In the genomic region with DNA sequence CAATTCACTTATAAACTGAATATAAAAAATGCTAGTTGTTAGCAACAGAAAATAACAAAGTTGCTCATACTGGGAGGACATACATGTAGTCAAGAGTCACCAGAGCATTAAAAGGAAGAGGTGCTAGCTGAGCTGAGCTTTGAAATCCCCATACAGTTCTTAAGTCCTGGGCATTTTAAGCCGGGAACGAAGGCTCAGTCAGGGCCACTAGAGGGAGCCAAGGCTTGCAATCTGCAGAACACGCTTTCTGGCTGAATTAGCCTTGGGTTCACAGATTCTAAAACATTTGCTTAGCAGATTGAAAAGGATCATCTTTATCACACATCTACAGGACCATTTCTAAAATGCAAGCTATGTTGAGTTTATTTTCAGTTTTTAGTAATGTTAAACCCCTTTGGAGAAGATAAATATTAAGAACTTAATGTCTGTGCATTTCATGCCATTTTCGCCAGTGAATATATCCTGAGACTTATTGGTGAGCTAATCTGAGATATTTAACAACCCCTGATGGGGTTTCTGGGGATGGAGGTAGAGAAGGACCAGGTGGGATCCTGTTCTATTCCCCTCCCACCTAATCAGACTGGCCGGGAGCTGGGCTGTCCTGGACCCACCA, we compare ENCODE assay signal across 8 cellular contexts. TPM values are rescaled to one million over a fixed set of nuclear protein-coding genes. Genes with fewer than 3 reads are reported as not detected.
DNase-seq lines count a peak whose midpoint lies in the region; ATAC-seq and TF ChIP-seq lines count a peak whose summit lies in the region.

No MANE protein-coding gene starts in this region.

- WGBS in spleen, 5 donors, result 39 to 47% (median 42%) methylated on average over 5 of the region's 5 CpGs

- no peak overlapping the region for H3K9ac ChIP-seq in SU-DHL-6 (ENCODE audit: low read length)

- H4K20me1 ChIP-seq in SU-DHL-6 (ENCODE audit: low read depth, low read length), result no peaks in the 10 kb centered on the region

- TF ChIP-seq POLR2A in spleen (IDR thresholded peaks at IDR 0.05), result no peak

- ATAC-seq in HG03159 (IDR thresholded peaks at IDR 0.05; ENCODE audit: unreplicated experiment), result no peak

- no peak overlapping the region for H3K27ac ChIP-seq in SU-DHL-6 (ENCODE audit: low read depth, low read length)
- no peak overlapping the region for H3K27ac ChIP-seq in spleen

- no peaks in the 10 kb centered on the region for H3K4me1 ChIP-seq in spleen

- peak; percentile 69 to 77 for DNase-seq in AML-193 (lab: John Stamatoyannopoulos, UW)
- DNase-seq in GM19240 (ENCODE audit: insufficient read length, low spot score), result peak; percentile 52
- DNase-seq in NCI-H1092 (lab: John Stamatoyannopoulos, UW), result peak; percentile 29
- DNase-seq in astrocyte of the hippocampus (ENCODE audit: low read depth, low spot score), result peak; percentile 86
- DNase-seq in iPS DF 4.7 (ENCODE audit: extremely low read depth, low spot score), result peak; percentile 41
- DNase-seq in spleen, result no peak

- H3K4me2 ChIP-seq in SU-DHL-6 (ENCODE audit: low read depth, low read length, poor library complexity, severe bottlenecking), result no peak overlapping the region

- H3K9me3 ChIP-seq in SU-DHL-6 (ENCODE audit: insufficient read depth, low read length) (no peaks in the 10 kb centered on the region), spleen (no peaks in the 10 kb centered on the region)

- H2AFZ ChIP-seq in SU-DHL-6 (ENCODE audit: low read depth, low read length, severe bottlenecking), result no peak overlapping the region

- TF ChIP-seq CTCF in SU-DHL-6 (IDR thresholded peaks at IDR 0.05; ENCODE audit: insufficient read depth, low read length, poor library complexity, severe bottlenecking) (peak; percentile 85), spleen (IDR thresholded peaks at IDR 0.05 in 8 of 11, conservative IDR thresholded peaks at IDR 0.05 in 3 of 11) (peak; percentile 17 to 80 (median 73))

- H3K27me3 ChIP-seq in SU-DHL-6 (ENCODE audit: low read length) (no peaks in the 10 kb centered on the region), spleen (replicated peaks in 1 of 7) (no peaks in the 10 kb centered on the region)

- H3K4me3 ChIP-seq in SU-DHL-6 (ENCODE audit: insufficient read depth, low read length, poor library complexity, severe bottlenecking) (no peak overlapping the region), spleen (no peak overlapping the region)

- no peaks in the 10 kb centered on the region for H3K9me2 ChIP-seq in SU-DHL-6 (replicated peaks; ENCODE audit: insufficient read depth, low read length)

- intact Hi-C loops in spleen (cut with DNase I; ENCODE audit: low total_unique reads), result loop anchor here (10.0 kb wide), 2 partner anchors 814 to 1034 kb away; no protein-coding TSS in a partner anchor

- no peaks in the 10 kb centered on the region for H3F3A ChIP-seq in SU-DHL-6 (ENCODE audit: insufficient read depth)

- H3K36me3 ChIP-seq in SU-DHL-6 (ENCODE audit: low read length) (no peaks in the 10 kb centered on the region), spleen (no peaks in the 10 kb centered on the region)

- H3K79me2 ChIP-seq in SU-DHL-6 (ENCODE audit: insufficient read depth, low read length), result no peaks in the 10 kb centered on the region

RNA-seq across cellular contexts. Expression of a gene that starts 26.3 kb away (rescaled TPM):
- total RNA-seq in spleen, result 1 to 10 TPM in 3 of 7 donors, under 1 TPM in 3, not detected in 1; 0.56 to 2.0 (median 1.1) TPM
- polyA plus RNA-seq in spleen, result 1 to 10 TPM in 1 of 3 donors, under 1 TPM in 2; 0.57 to 1.3 (median 0.68) TPM
